ENCODE assay signal across 6 cellular contexts in the genomic region with DNA sequence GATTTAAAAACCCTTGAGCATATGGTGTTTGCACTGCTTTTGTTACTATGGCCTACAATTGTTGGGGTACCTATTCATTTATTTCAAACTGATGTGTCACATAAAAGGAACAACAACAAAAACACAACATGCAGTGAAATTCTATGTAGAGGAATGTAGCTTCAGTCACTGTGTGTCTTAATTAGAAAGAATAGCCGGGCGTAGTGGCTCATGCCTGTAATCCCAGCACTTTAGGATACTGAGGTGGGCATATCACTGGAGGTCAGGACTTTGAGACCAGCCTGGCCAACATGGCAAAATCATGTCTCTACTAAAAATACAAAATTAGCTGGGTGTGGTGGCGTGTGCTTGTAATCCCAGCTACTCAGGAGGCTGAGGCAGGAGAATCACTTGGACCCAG. TPM values are rescaled to one million over a fixed set of nuclear protein-coding genes. Genes with fewer than 3 reads are reported as not detected.
"Had no signal": no experiment of that assay in that cellular context is flagged by ENCODE, and none has a peak within 500 bp of the region (broad histone marks: within the 10 kb centered on the region; RNA-seq: fewer than 3 reads in every experiment).

No MANE protein-coding gene starts in this region.

RNA-seq across cellular contexts. Expression of gene SPATA16, which starts 1.5 kb away (rescaled TPM):
- total RNA-seq: LHCN-M2, MCF 10A, PC-3, Peyer's patch, Right ventricle myocardium superior, SJSA1 had no signal
